In the genomic region with DNA sequence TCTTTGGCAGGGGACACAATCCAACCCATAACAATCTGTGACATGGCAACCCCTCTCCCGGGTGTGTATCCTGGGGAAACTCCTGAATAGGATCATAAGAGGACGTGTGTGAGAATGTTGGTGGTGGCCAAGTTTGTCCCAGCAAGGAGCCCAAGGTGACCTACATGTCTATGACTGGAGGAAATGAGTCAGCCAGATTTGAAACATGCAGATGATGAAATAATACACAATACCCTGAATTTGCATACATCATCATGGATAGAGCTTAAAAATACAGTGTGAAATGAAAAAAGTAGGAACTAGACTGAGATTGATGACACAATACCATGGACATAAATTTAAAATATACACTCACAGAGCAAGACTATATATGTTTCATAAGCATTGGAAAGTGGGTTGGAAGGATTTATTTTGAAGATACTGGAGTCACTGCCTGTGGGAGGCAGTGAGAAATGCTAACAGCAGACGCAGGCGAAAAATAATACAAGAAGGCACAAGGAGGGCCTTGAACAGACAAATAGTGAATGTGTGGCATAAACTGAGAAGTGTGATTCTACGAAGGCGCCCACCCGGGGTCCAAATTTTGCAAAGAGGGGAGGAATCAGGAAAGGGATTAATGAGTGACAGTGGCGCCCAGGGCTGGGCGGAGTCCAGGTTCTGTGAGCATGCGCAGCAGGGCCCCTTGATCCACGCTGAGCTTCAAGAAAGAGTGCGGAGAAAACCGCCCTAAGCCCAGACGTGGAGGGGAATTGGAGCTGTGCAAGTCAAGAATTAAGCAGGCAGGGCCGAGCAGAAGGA, we compare ENCODE assay signal across 12 cellular contexts. TPM values are rescaled to one million over a fixed set of nuclear protein-coding genes. Genes with fewer than 3 reads are reported as not detected.
DNase-seq lines count a peak whose midpoint lies in the region; ATAC-seq lines count a peak whose summit lies in the region.
"Had no signal": no experiment of that assay in that cellular context is flagged by ENCODE, and none has a peak within 500 bp of the region (broad histone marks: within the 10 kb centered on the region; RNA-seq: fewer than 3 reads in every experiment).

No MANE protein-coding gene starts in this region.

- peak; percentile 51 for DNase-seq in A172 (ENCODE audit: low spot score)
- peak; percentile 51 for DNase-seq in H4 (ENCODE audit: low spot score)
- DNase-seq in left ventricle myocardium superior, result no peak
- DNase-seq in HAP-1 (ENCODE audit: low spot score in 2 of 2), result no peak
- no peak for DNase-seq in posterior vena cava (ENCODE audit: low spot score)
- DNase-seq: CD8-positive, alpha-beta T cell; central memory CD4-positive, alpha-beta T cell; NCI-H1930; SK-N-SH had no signal

- no peak overlapping the region for H3K4me3 Mint-ChIP-seq in activated T-helper 17 cell treated with anti-CD3 and anti-CD28 coated beads, Interleukin-2, amount 50 U/mL, for 72 hours
- H3K4me3 Mint-ChIP-seq: CD8-positive, alpha-beta T cell had no signal

- H3K36me3 ChIP-seq in HAP-1 (replicated peaks), result no peaks in the 10 kb centered on the region

- no peaks in the 10 kb centered on the region for H3K27me3 Mint-ChIP-seq in activated T-helper 17 cell treated with anti-CD3 and anti-CD28 coated beads, Interleukin-2, amount 50 U/mL, for 72 hours

- H3K9me3 Mint-ChIP-seq in activated T-helper 17 cell treated with anti-CD3 and anti-CD28 coated beads, Interleukin-2, amount 50 U/mL, for 72 hours, result peaks cover 3% of the 10 kb centered on the region
- H3K9me3 Mint-ChIP-seq: CD8-positive, alpha-beta T cell had no signal

- H3K36me3 Mint-ChIP-seq in activated T-helper 17 cell treated with anti-CD3 and anti-CD28 coated beads, Interleukin-2, amount 50 U/mL, for 72 hours (ENCODE audit: low read depth), result no peaks in the 10 kb centered on the region
- H3K36me3 Mint-ChIP-seq: CD8-positive, alpha-beta T cell had no signal

- H3K9me3 ChIP-seq in HAP-1, result no peaks in the 10 kb centered on the region
- H3K9me3 ChIP-seq: SK-N-SH had no signal

- H3K4me1 Mint-ChIP-seq in activated T-helper 17 cell treated with anti-CD3 and anti-CD28 coated beads, Interleukin-2, amount 50 U/mL, for 72 hours, result peaks cover 5% of the 10 kb centered on the region

- H3K27ac Mint-ChIP-seq in activated T-helper 17 cell treated with anti-CD3 and anti-CD28 coated beads, Interleukin-2, amount 50 U/mL, for 72 hours, result no peak overlapping the region
- H3K27ac Mint-ChIP-seq: CD8-positive, alpha-beta T cell had no signal

- peak; percentile 56 for ATAC-seq in activated T-helper 17 cell treated with anti-CD3 and anti-CD28 coated beads, Interleukin-2, amount 50 U/mL, for 72 hours (replicated peaks)
- ATAC-seq in left ventricle myocardium superior, result peak; percentile 57
- no peak for ATAC-seq in HG02973 (IDR thresholded peaks at IDR 0.05; ENCODE audit: unreplicated experiment)
- no peak for ATAC-seq in GM19023 (IDR thresholded peaks at IDR 0.05; ENCODE audit: unreplicated experiment)
- ATAC-seq: CD8-positive, alpha-beta T cell had no signal

- in situ Hi-C loops in HAP-1 (cut with MboI; ENCODE audit: low sequenced_read_pairs), result no loop called here

- H3K4me1 ChIP-seq in HAP-1, result no peaks in the 10 kb centered on the region

- intact Hi-C loops in left ventricle myocardium superior (cut with micrococcal nuclease) (no loop called here), posterior vena cava (cut with DNase I) (no loop called here)

- no peak overlapping the region for H3K4me3 ChIP-seq in HAP-1

- H3K27me3 ChIP-seq in HAP-1 (ENCODE audit: low read depth), result no peaks in the 10 kb centered on the region

RNA-seq across cellular contexts. Expression of a gene that starts 7.0 kb away (rescaled TPM):
- total RNA-seq in A172 (2014; rRNA removed; shearing (Covaris generic)), result 1.8 TPM in 1 of 2 replicates, not detected in the other
- total RNA-seq in H4 (2014; rRNA removed; shearing (Covaris generic)), result 0.41 and 1.6 TPM in 2 replicates
- under 1 TPM; 0.90 to 0.97 TPM for total RNA-seq in activated T-helper 17 cell treated with anti-CD3 and anti-CD28 coated beads, Interleukin-2, amount 50 U/mL, for 72 hours
- total RNA-seq in left ventricle myocardium superior (3.2 TPM), posterior vena cava (1 to 10 TPM in 1 of 2 donors, not detected in 1; 1.8 TPM)

Comparison
In these comparisons a context has a peak if more than half of its experiments do, and no peak if none do; other contexts are left out.
1. DNase-seq: peak in A172 (single experiment) and H4 (single experiment); none in left ventricle myocardium superior (single experiment), HAP-1 (0 of 2) and posterior vena cava (single experiment).
2. ATAC-seq: peak in activated T-helper 17 cell treated with anti-CD3 and anti-CD28 coated beads, Interleukin-2, amount 50 U/mL, for 72 hours (single experiment) and left ventricle myocardium superior (single experiment); none in HG02973 (single experiment) and GM19023 (single experiment).